Comparison of ENCODE assay signal across 8 cellular contexts in the genomic region with DNA sequence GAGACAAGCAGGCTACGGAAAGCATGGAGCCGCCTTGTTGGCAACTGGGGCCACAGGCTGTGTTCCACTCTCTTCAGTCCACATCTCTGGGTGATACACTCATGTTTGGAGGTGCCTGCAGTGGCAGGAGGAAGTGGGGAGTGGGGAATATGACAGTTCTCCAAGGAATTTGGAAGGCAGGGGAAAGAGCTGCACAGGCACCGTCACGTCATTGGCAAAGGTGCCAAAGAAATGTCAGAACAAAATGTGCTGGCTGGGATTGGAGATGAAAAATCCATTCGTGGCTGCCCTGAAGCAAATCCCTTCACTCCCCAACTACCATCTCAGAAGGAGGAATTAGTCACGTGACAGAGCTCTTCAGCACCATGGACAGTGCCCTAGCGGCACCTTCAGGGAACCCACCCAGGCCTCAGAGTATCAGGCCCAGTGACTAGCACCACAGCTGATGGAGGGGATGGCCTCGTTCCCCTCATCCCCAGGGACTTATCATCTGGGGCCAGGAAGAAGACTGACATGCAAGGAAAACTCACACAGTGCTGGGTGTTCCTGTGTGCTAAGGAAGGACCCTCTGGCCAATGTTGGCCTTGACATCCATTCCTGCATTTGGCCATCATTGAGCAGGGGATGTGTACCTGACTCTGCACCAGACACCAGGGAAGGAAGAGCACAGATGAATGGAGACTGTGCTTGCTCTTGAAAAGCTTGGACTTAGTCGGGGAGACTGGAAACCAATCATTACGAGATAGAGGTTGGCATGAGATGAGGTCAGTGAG. TPM values are rescaled to one million over a fixed set of nuclear protein-coding genes. Genes with fewer than 3 reads are reported as not detected.
DNase-seq lines count a peak whose midpoint lies in the region; ATAC-seq and TF ChIP-seq lines count a peak whose summit lies in the region.

No MANE protein-coding gene starts in this region.

- no peaks in the 10 kb centered on the region for H3K9me3 Mint-ChIP-seq in activated T-cell treated with anti-CD3 and anti-CD28 coated beads, Interleukin-2, amount 50 U/mL, for 72 hours

- H3K4me3 Mint-ChIP-seq in activated T-cell treated with anti-CD3 and anti-CD28 coated beads, Interleukin-2, amount 50 U/mL, for 72 hours: no peak overlapping the region

- H3K27me3 ChIP-seq in Karpas-422 (ENCODE audit: low read length) (no peaks in the 10 kb centered on the region), right atrium auricular region (no peaks in the 10 kb centered on the region)

- H3K36me3 Mint-ChIP-seq in activated T-cell treated with anti-CD3 and anti-CD28 coated beads, Interleukin-2, amount 50 U/mL, for 72 hours (ENCODE audit: insufficient read depth in 2 of 2): no peaks in the 10 kb centered on the region

- H3K27ac ChIP-seq in Karpas-422 (ENCODE audit: low read length) (no peak overlapping the region), right atrium auricular region (no peak overlapping the region)

- peaks cover 28% of the 10 kb centered on the region for H3K27me3 Mint-ChIP-seq in activated T-cell treated with anti-CD3 and anti-CD28 coated beads, Interleukin-2, amount 50 U/mL, for 72 hours (ENCODE audit: low read depth)

- DNase-seq in AG10803 (ENCODE audit: low read depth): peak; percentile 56
- peak; percentile 90 for DNase-seq in Karpas-422
- DNase-seq in activated T-cell treated with anti-CD3 and anti-CD28 coated beads, Interleukin-2, amount 50 U/mL, for 72 hours: peak; percentile 36 to 38
- DNase-seq in right atrium auricular region (ENCODE audit: low spot score): peak; percentile 58
- peak; percentile 68 for DNase-seq in stimulated activated CD8-positive, alpha-beta memory T cell treated with anti-CD3 and anti-CD28 coated beads, Interleukin-4, amount 100 ng/mL, for 48 hours
- DNase-seq in NCI-H510A (lab: John Stamatoyannopoulos, UW): no peak
- DNase-seq in hippocampal formation (lab: John Stamatoyannopoulos, UW): no peak

- no peak overlapping the region for H3K27ac Mint-ChIP-seq in activated T-cell treated with anti-CD3 and anti-CD28 coated beads, Interleukin-2, amount 50 U/mL, for 72 hours

- no peaks in the 10 kb centered on the region for H4K20me1 ChIP-seq in Karpas-422 (ENCODE audit: insufficient read depth, low read depth, low read length)

- peaks cover 10% of the 10 kb centered on the region for H3K4me1 ChIP-seq in Karpas-422 (ENCODE audit: low read length)
- H3K4me1 ChIP-seq in right atrium auricular region: peaks cover 0 to 16% of the 10 kb centered on the region in 2 donors

- H3K36me3 ChIP-seq in Karpas-422 (ENCODE audit: insufficient read depth, low read length) (no peaks in the 10 kb centered on the region), right atrium auricular region (no peaks in the 10 kb centered on the region)

- ATAC-seq in activated T-cell treated with anti-CD3 and anti-CD28 coated beads, Interleukin-2, amount 50 U/mL, for 72 hours (replicated peaks in 1 of 2): no peak
- ATAC-seq in GM21390 (IDR thresholded peaks at IDR 0.05; ENCODE audit: unreplicated experiment): no peak

- no peak for TF ChIP-seq CTCF in AG10803 (conservative IDR thresholded peaks at IDR 0.05; ENCODE audit: low read length)
- peak in 1 of 2 donors; percentile 35 for TF ChIP-seq CTCF in right atrium auricular region (IDR thresholded peaks at IDR 0.05)

- H3K4me2 ChIP-seq in Karpas-422 (ENCODE audit: low read depth, low read length, poor library complexity, severe bottlenecking): no peak overlapping the region

- H3K9ac ChIP-seq in Karpas-422 (ENCODE audit: low read length): no peak overlapping the region

- no peak overlapping the region for H2AFZ ChIP-seq in Karpas-422 (ENCODE audit: low read length)

- H3K9me2 ChIP-seq in Karpas-422 (replicated peaks; ENCODE audit: insufficient read depth, low read length): no peaks in the 10 kb centered on the region

- H3K4me1 Mint-ChIP-seq in activated T-cell treated with anti-CD3 and anti-CD28 coated beads, Interleukin-2, amount 50 U/mL, for 72 hours (ENCODE audit: low read depth): peaks cover 26% of the 10 kb centered on the region

- no peaks in the 10 kb centered on the region for H3K9me3 ChIP-seq in Karpas-422 (ENCODE audit: low read length)
- H3K9me3 ChIP-seq in right atrium auricular region: no peaks in the 10 kb centered on the region

- no peak overlapping the region for H3K4me3 ChIP-seq in AG10803 (ENCODE audit: low read length)
- H3K4me3 ChIP-seq in Karpas-422 (ENCODE audit: low read length): no peak overlapping the region
- no peak overlapping the region for H3K4me3 ChIP-seq in right atrium auricular region

- H3K79me2 ChIP-seq in Karpas-422 (ENCODE audit: low read length): no peaks in the 10 kb centered on the region

RNA-seq across cellular contexts. Expression of a gene that starts 48.5 kb away (rescaled TPM):
- total RNA-seq in Karpas-422 (2014; rRNA removed; shearing (Covaris generic); ENCODE audit: low replicate concordance): 2.7 and 5.7 TPM in 2 replicates
- 1 to 10 TPM; 1.2 to 2.0 TPM for total RNA-seq in activated T-cell treated with anti-CD3 and anti-CD28 coated beads, Interleukin-2, amount 50 U/mL, for 72 hours
- 10 to 100 TPM; 13.5 to 27.6 TPM for total RNA-seq in right atrium auricular region

Comparison
In these comparisons a context has a peak if more than half of its experiments do, and no peak if none do; other contexts are left out.
1. DNase-seq: peak in AG10803 (single experiment), Karpas-422 (single experiment), activated T-cell treated with anti-CD3 and anti-CD28 coated beads, Interleukin-2, amount 50 U/mL, for 72 hours (2 of 2), right atrium auricular region (single experiment) and stimulated activated CD8-positive, alpha-beta memory T cell treated with anti-CD3 and anti-CD28 coated beads, Interleukin-4, amount 100 ng/mL, for 48 hours (single experiment); none in NCI-H510A (single experiment) and hippocampal formation (0 of 2).